8 cellular contexts compared by ENCODE assay signal in genomic region chr1:23169219-23169575, GRCh38. TPM values are rescaled to one million over a fixed set of nuclear protein-coding genes. Genes with fewer than 3 reads are reported as not detected.
DNase-seq lines count a peak whose midpoint lies in the region; ATAC-seq and TF ChIP-seq lines count a peak whose summit lies in the region.

No MANE protein-coding gene starts in this region.

- no peaks in the 10 kb centered on the region for H3K27me3 ChIP-seq in CD4-positive, alpha-beta T cell (ENCODE audit: control insufficient read depth, insufficient read depth, low read length)
- no peaks in the 10 kb centered on the region for H3K27me3 ChIP-seq in esophagus muscularis mucosa
- H3K27me3 ChIP-seq in parathyroid adenoma (ENCODE audit: control insufficient read depth, insufficient read depth, low read length): no peaks in the 10 kb centered on the region

- no peaks in the 10 kb centered on the region for H3K9me3 Mint-ChIP-seq in CD4-positive, alpha-beta T cell

- H3K27ac ChIP-seq in CD4-positive, alpha-beta T cell (ENCODE audit: low read depth, low read length): no peak overlapping the region
- H3K27ac ChIP-seq in RWPE1 (peak overlapping the region; percentile 95), esophagus muscularis mucosa (replicated peaks in 1 of 4) (peak overlapping the region; percentile 91 to 98 (median 98)), parathyroid adenoma (peak overlapping the region; percentile 32)

- no peak overlapping the region for H2AFZ ChIP-seq in parathyroid adenoma

- TF ChIP-seq CTCF in CD4-positive, alpha-beta T cell (IDR thresholded peaks at IDR 0.05): no peak
- TF ChIP-seq CTCF in RWPE1 (conservative IDR thresholded peaks at IDR 0.05; ENCODE audit: low read depth) (no peak), esophagus muscularis mucosa (IDR thresholded peaks at IDR 0.05) (no peak), parathyroid adenoma (IDR thresholded peaks at IDR 0.05) (no peak)

- H3K9me3 ChIP-seq in CD4-positive, alpha-beta T cell (ENCODE audit: control insufficient read depth, low read length): no peaks in the 10 kb centered on the region
- H3K9me3 ChIP-seq in esophagus muscularis mucosa (no peaks in the 10 kb centered on the region), parathyroid adenoma (ENCODE audit: control insufficient read depth, low read length) (no peaks in the 10 kb centered on the region)

- no peak for ATAC-seq in CD4-positive, alpha-beta T cell (ENCODE audit: poor library complexity)
- ATAC-seq in HG03196 (IDR thresholded peaks at IDR 0.05; ENCODE audit: unreplicated experiment): no peak
- no peak for ATAC-seq in GM19324 (IDR thresholded peaks at IDR 0.05; ENCODE audit: low FRiP score, unreplicated experiment)

- H3K36me3 ChIP-seq in esophagus muscularis mucosa: no peaks in the 10 kb centered on the region
- no peaks in the 10 kb centered on the region for H3K36me3 ChIP-seq in parathyroid adenoma (ENCODE audit: control insufficient read depth, insufficient read depth, low read length)

- no peak for TF ChIP-seq POLR2A in esophagus muscularis mucosa (IDR thresholded peaks at IDR 0.05; ENCODE audit: low read depth)

- POLR2A ChIA-PET in CD4-positive, alpha-beta T cell (lab: Charles Lee): interaction anchor here (0.7 to 2.3 kb wide), 5 partner anchors 15 to 175 kb away, joined by 3 to 12 read pairs (median 4); partner anchors contain the start of gene HNRNPR
- POLR2A ChIA-PET in RWPE1 (lab: Yijun Ruan, JAX; ENCODE audit: low non-redundant PET): interaction anchor here (0.8 kb wide), 1 partner anchor 14 kb away, joined by 3 read pairs; no protein-coding TSS in a partner anchor

- H3K27me3 Mint-ChIP-seq in CD4-positive, alpha-beta T cell: no peaks in the 10 kb centered on the region

- H3K4me1 Mint-ChIP-seq in CD4-positive, alpha-beta T cell (ENCODE audit: low read depth): peaks cover 42% of the 10 kb centered on the region

- peak overlapping the region; percentile 97 for H3K4me3 Mint-ChIP-seq in CD4-positive, alpha-beta T cell

- peaks cover 31 to 59% (median 50%) of the 10 kb centered on the region in 4 donors for H3K4me1 ChIP-seq in esophagus muscularis mucosa
- peaks cover 2% of the 10 kb centered on the region for H3K4me1 ChIP-seq in parathyroid adenoma

- CTCF ChIA-PET in CD4-positive, alpha-beta T cell (lab: Charles Lee): interaction anchor here (1.9 to 3.9 kb wide), 4 partner anchors 10 to 70 kb away, joined by 5 to 23 read pairs (median 11); no protein-coding TSS in a partner anchor
- CTCF ChIA-PET in RWPE1 (lab: Yijun Ruan, JAX): interaction anchor here (0.7 to 1.5 kb wide), 2 partner anchors 16 to 314 kb away, joined by 3 to 6 read pairs; no protein-coding TSS in a partner anchor

- DNase-seq in CD4-positive, alpha-beta T cell: no peak
- DNase-seq in RWPE1 (ENCODE audit: low spot score) (no peak), esophagus muscularis mucosa (ENCODE audit: extremely low spot score) (no peak), NCI-H2081 treated with DMSO at 0.1 percent for 48 hours (lab: John Stamatoyannopoulos, UW) (no peak), DMS79 treated with DMSO at 0.1 percent for 48 hours (lab: John Stamatoyannopoulos, UW) (no peak)

- TF ChIP-seq EP300 in esophagus muscularis mucosa (IDR thresholded peaks at IDR 0.05): no peak

- intact Hi-C loops in CD4-positive, alpha-beta T cell (cut with DNase I, micrococcal nuclease): loop anchor here (2.0 to 10.0 kb wide), 3 partner anchors 52 to 196 kb away; partner anchors contain the start of genes KDM1A (in 1 of the 2) and ZNF436 (in 1 of the 2)
- intact Hi-C loops in esophagus muscularis mucosa (cut with DNase I): no loop called here

- 47% methylated on average over 13 of the region's 13 CpGs for WGBS in esophagus muscularis mucosa

- H3K4me3 ChIP-seq in esophagus muscularis mucosa: peak overlapping the region; percentile 75 to 98 (median 94)
- H3K4me3 ChIP-seq in parathyroid adenoma (ENCODE audit: low read depth, low read length): peak overlapping the region; percentile 89

- H3K79me2 ChIP-seq in parathyroid adenoma: peaks cover 11% of the 10 kb centered on the region

- peak overlapping the region; percentile 79 for H3K27ac Mint-ChIP-seq in CD4-positive, alpha-beta T cell

- no peaks in the 10 kb centered on the region for H3K36me3 Mint-ChIP-seq in CD4-positive, alpha-beta T cell (ENCODE audit: low read depth)

- H3K9ac ChIP-seq in parathyroid adenoma: no peak overlapping the region

- no peak overlapping the region for H3K4me2 ChIP-seq in parathyroid adenoma (ENCODE audit: low read length)

RNA-seq across cellular contexts. Expression of gene LUZP1, which starts 0.5 kb away (rescaled TPM):
- total RNA-seq in CD4-positive, alpha-beta T cell: 10 to 100 TPM; 20.1 to 23.7 TPM
- 10 to 100 TPM; 23.4 to 34.4 (median 27.3) TPM for total RNA-seq in esophagus muscularis mucosa

RNA-seq across cellular contexts. Expression of gene HTR1D, which starts 48.1 kb away (rescaled TPM):
- total RNA-seq in CD4-positive, alpha-beta T cell: not detected
- not detected for total RNA-seq in esophagus muscularis mucosa
